9 cellular contexts compared by ENCODE assay signal in the genomic region with DNA sequence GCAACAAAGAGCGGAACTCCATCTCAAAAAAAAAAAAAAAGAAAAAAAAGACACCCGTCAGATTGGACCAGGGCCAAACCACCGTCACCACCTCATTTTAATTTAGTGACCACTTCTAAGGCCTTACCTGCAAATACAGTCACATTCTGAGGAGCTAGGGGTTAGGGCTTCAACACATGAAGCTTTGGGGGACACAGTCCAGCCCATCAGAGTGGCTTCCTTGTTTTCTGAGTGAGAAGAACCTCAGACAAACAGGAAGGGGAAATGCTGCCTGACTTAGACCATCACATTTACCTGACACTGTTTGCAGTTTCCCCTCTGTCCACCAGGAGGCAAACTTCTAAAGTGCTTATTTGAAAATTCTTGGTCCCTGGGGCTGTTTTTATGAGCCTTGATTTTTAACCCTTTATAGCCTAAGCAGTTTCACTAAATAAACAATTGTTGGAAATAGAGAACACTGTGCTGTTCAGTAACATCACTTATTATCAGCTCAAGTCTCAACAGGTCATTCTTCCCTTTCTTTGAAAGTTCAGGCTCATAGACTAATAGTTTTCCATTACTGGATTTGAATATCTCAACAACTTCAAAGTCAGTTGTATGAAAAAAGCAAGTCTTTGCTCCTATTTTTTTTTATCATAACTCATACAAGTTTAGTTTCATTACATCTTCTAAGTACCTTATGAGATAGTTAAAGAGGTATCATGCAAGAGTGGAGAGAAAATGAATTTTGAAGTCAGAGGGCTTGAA.
DNase-seq lines count a peak whose midpoint lies in the region; ATAC-seq, FAIRE-seq and TF ChIP-seq lines count a peak whose summit lies in the region.
"Had no signal": no experiment of that assay in that cellular context is flagged by ENCODE, and none has a peak within 500 bp of the region (broad histone marks: within the 10 kb centered on the region; RNA-seq: fewer than 3 reads in every experiment).

No MANE protein-coding gene starts in this region.

- intact Hi-C loops in spleen (cut with DNase I; ENCODE audit: low total_unique reads): loop anchor here (5.0 kb wide), 1 partner anchor 215 kb away; no protein-coding TSS in a partner anchor

- H3K4me1 Mint-ChIP-seq in astrocyte (ENCODE audit: low read depth, unreplicated experiment): peaks cover 11% of the 10 kb centered on the region

- H3K27ac ChIP-seq in DOHH2 (ENCODE audit: low read depth, low read length): no peak overlapping the region
- H3K27ac ChIP-seq in astrocyte (ENCODE audit: low read depth, low read length): no peak overlapping the region
- H3K27ac ChIP-seq in iPS DF 6.9 (ENCODE audit: low read length): no peak overlapping the region
- H3K27ac ChIP-seq in spleen: peak overlapping the region in 1 of 8 donors; percentile 34
- H3K27ac ChIP-seq: epithelial cell of prostate had no signal

- DNase-seq in H4 (ENCODE audit: low spot score) (peak; percentile 52), NCI-H1105 (lab: John Stamatoyannopoulos, UW) (peak; percentile 9), T-helper 9 cell (peak; percentile 43), astrocyte (ENCODE audit: low read depth) (peak; percentile 53), iPS DF 6.9 (ENCODE audit: low read depth, low spot score) (peak; percentile 52), spleen (no peak)

- H3K4me2 ChIP-seq in DOHH2 (ENCODE audit: low read length) (peak overlapping the region; percentile 46), astrocyte (ENCODE audit: low read length) (peak overlapping the region; percentile 75)

- peak overlapping the region; percentile 38 for H3K4me3 ChIP-seq in DOHH2 (ENCODE audit: low read length)
- no peak overlapping the region for H3K4me3 ChIP-seq in astrocyte (ENCODE audit: insufficient read depth, low read depth, low read length)
- H3K4me3 ChIP-seq in iPS DF 6.9 (ENCODE audit: low read length): no peak overlapping the region
- H3K4me3 ChIP-seq in spleen: peak overlapping the region in 1 of 8 donors; percentile 41

- H3K9ac ChIP-seq in astrocyte (ENCODE audit: low read length): no peak overlapping the region

- no peaks in the 10 kb centered on the region for H3K27me3 ChIP-seq in DOHH2 (ENCODE audit: control insufficient read depth, low read length)
- H3K27me3 ChIP-seq in astrocyte (ENCODE audit: insufficient read depth, low read length): no peaks in the 10 kb centered on the region
- no peaks in the 10 kb centered on the region for H3K27me3 ChIP-seq in iPS DF 6.9 (ENCODE audit: control insufficient read depth, insufficient read depth, low read length)
- no peaks in the 10 kb centered on the region for H3K27me3 ChIP-seq in spleen (replicated peaks in 1 of 7)

- peaks cover 21% of the 10 kb centered on the region for H3K4me1 ChIP-seq in DOHH2 (ENCODE audit: control insufficient read depth, low read length)
- peaks cover 7% of the 10 kb centered on the region for H3K4me1 ChIP-seq in astrocyte (ENCODE audit: insufficient read depth, low read length)
- 0 out of 2 replicates have a peak, but pooled peaks cover 1% of the 10 kb centered on the region for H3K4me1 ChIP-seq in iPS DF 6.9 (ENCODE audit: control insufficient read depth, insufficient read depth, low read length)
- peaks cover 0 to 14% (median 0%) of the 10 kb centered on the region in 6 donors for H3K4me1 ChIP-seq in spleen

- no peaks in the 10 kb centered on the region for H3K9me3 ChIP-seq in DOHH2 (ENCODE audit: control insufficient read depth, insufficient read depth, low read length)
- no peaks in the 10 kb centered on the region for H3K9me3 ChIP-seq in astrocyte (ENCODE audit: insufficient read depth, low read depth, low read length)
- H3K9me3 ChIP-seq in iPS DF 6.9 (ENCODE audit: control insufficient read depth, insufficient read depth, low read length): no peaks in the 10 kb centered on the region
- no peaks in the 10 kb centered on the region for H3K9me3 ChIP-seq in spleen

- H4K20me1 ChIP-seq in DOHH2 (ENCODE audit: control insufficient read depth, insufficient read depth, low read depth, low read length): no peaks in the 10 kb centered on the region
- H4K20me1 ChIP-seq in astrocyte (ENCODE audit: insufficient read depth, low read length): no peaks in the 10 kb centered on the region

- H3K4me3 Mint-ChIP-seq in astrocyte (ENCODE audit: unreplicated experiment): no peak overlapping the region

- H3K27ac Mint-ChIP-seq in astrocyte (ENCODE audit: unreplicated experiment): no peak overlapping the region

- H3K27me3 Mint-ChIP-seq in astrocyte (ENCODE audit: low read depth, unreplicated experiment): no peaks in the 10 kb centered on the region

- FAIRE-seq in astrocyte (lab: Jason Lieb, UNC): peak; percentile 90

- H3K36me3 ChIP-seq in DOHH2 (ENCODE audit: control insufficient read depth, low read length) (no peaks in the 10 kb centered on the region), astrocyte (ENCODE audit: insufficient read depth, low read length) (no peaks in the 10 kb centered on the region), iPS DF 6.9 (ENCODE audit: control insufficient read depth, insufficient read depth, low read length) (no peaks in the 10 kb centered on the region; the same call in 1 of the 2 replicates), spleen (no peaks in the 10 kb centered on the region)

- no CpG with 5 or more reads among the region's 3 CpGs for WGBS in iPS DF 6.9 (ENCODE audit: insufficient coverage, insufficient read length)
- 12 to 23% (median 20%) methylated on average over 3 of the region's 3 CpGs for WGBS in spleen, 5 donors

- no peaks in the 10 kb centered on the region for H3F3A ChIP-seq in DOHH2 (ENCODE audit: control insufficient read depth, insufficient read depth)

- TF ChIP-seq CTCF in DOHH2 (IDR thresholded peaks at IDR 0.05; ENCODE audit: low read depth, low read length, poor library complexity, severe bottlenecking): peak; percentile 86
- peak; percentile 91 for TF ChIP-seq CTCF in astrocyte (IDR thresholded peaks at IDR 0.05; ENCODE audit: insufficient read depth, low read depth, low read length)
- peak; percentile 65 to 90 (median 82) for TF ChIP-seq CTCF in spleen (IDR thresholded peaks at IDR 0.05 in 8 of 11, conservative IDR thresholded peaks at IDR 0.05 in 3 of 11)

- peak overlapping the region; percentile 82 for H2AFZ ChIP-seq in astrocyte (ENCODE audit: low read depth, low read length)

- no peaks in the 10 kb centered on the region for H3K9me2 ChIP-seq in DOHH2 (replicated peaks; ENCODE audit: control insufficient read depth, low read length)

- H3K36me3 Mint-ChIP-seq in astrocyte (ENCODE audit: low read depth, unreplicated experiment): no peaks in the 10 kb centered on the region

- no peak for ATAC-seq in GM19397 (IDR thresholded peaks at IDR 0.05; ENCODE audit: unreplicated experiment)

- TF ChIP-seq POLR2A in spleen (IDR thresholded peaks at IDR 0.05): no peak

- no peaks in the 10 kb centered on the region for H3K79me2 ChIP-seq in DOHH2 (ENCODE audit: control insufficient read depth, low read length)
- H3K79me2 ChIP-seq in astrocyte (ENCODE audit: insufficient read depth, low read length): no peaks in the 10 kb centered on the region

- no peaks in the 10 kb centered on the region for H3K9me3 Mint-ChIP-seq in astrocyte (ENCODE audit: unreplicated experiment)
